Comparison of ENCODE assay signal across 1 cellular context in the genomic region with DNA sequence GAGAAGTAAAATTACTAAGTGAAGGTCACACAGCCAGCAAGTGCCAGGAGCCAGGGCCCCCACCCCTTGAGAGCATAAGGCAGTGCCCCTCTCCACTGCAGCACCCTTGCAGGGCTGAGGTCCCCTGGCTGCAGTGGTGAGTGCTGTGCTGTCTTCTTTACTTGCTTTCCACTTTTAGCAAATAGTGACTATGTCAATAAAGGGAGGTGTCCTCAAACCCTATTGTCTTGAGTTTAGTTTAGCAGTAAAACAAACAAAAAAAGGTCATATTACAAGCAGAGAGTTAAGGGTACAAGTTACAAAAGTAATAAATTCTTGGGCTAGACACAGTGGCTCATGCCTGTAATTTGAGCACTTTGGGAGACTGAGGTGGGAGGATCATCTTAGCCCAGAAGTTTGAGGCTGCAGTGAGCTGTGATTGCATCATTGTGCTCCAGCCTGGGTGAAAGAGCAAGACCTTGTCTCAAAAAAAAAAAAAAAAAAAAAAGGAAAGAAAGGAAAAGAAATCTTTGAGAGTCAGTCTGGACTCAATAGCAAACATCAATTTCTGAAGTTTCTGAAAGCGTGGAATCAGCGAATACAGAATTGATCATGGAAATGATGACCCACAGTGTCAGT.
TF ChIP-seq lines count a peak whose summit lies in the region.

No MANE protein-coding gene starts in this region.

TF ChIP-seq in HepG2, 621 proteins besides CTCF, POLR2A, EP300 and RAD21 (continued from another document):
- no peak for TF ChIP-seq MBNL3 (CRISPR knock-in tag; conservative IDR thresholded peaks at IDR 0.05)
- no peak for TF ChIP-seq CBFB (CRISPR knock-in tag; IDR thresholded peaks at IDR 0.05)
- peak; percentile 100 for TF ChIP-seq SOX5 (CRISPR knock-in tag; IDR thresholded peaks at IDR 0.05; ENCODE audit: borderline replicate concordance)
- TF ChIP-seq CEBPB (IDR thresholded peaks at IDR 0.05; ENCODE audit: borderline replicate concordance, low read depth, low read length), result peak; percentile 54
- no peak for TF ChIP-seq ZNF282 (IDR thresholded peaks at IDR 0.05; ENCODE audit: partially characterized antibody)
- TF ChIP-seq, protein P1, sequence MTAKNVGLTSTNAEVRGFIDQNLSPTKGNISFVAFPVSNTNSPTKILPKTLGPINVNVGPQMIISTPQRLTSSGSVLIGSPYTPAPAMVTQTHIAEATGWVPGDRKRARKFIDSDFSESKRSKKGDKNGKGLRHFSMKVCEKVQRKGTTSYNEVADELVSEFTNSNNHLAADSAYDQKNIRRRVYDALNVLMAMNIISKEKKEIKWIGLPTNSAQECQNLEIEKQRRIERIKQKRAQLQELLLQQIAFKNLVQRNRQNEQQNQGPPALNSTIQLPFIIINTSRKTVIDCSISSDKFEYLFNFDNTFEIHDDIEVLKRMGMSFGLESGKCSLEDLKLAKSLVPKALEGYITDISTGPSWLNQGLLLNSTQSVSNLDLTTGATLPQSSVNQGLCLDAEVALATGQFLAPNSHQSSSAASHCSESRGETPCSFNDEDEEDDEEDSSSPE (CRISPR knock-in tag; IDR thresholded peaks at IDR 0.05), result peak; percentile 14; the same call in 1 of the 2 replicates
- TF ChIP-seq, protein P2, sequence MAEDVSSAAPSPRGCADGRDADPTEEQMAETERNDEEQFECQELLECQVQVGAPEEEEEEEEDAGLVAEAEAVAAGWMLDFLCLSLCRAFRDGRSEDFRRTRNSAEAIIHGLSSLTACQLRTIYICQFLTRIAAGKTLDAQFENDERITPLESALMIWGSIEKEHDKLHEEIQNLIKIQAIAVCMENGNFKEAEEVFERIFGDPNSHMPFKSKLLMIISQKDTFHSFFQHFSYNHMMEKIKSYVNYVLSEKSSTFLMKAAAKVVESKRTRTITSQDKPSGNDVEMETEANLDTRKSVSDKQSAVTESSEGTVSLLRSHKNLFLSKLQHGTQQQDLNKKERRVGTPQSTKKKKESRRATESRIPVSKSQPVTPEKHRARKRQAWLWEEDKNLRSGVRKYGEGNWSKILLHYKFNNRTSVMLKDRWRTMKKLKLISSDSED (CRISPR knock-in tag; IDR thresholded peaks at IDR 0.05), result no peak
- no peak for TF ChIP-seq FLYWCH1 (CRISPR knock-in tag; IDR thresholded peaks at IDR 0.05)
- TF ChIP-seq, protein P3, sequence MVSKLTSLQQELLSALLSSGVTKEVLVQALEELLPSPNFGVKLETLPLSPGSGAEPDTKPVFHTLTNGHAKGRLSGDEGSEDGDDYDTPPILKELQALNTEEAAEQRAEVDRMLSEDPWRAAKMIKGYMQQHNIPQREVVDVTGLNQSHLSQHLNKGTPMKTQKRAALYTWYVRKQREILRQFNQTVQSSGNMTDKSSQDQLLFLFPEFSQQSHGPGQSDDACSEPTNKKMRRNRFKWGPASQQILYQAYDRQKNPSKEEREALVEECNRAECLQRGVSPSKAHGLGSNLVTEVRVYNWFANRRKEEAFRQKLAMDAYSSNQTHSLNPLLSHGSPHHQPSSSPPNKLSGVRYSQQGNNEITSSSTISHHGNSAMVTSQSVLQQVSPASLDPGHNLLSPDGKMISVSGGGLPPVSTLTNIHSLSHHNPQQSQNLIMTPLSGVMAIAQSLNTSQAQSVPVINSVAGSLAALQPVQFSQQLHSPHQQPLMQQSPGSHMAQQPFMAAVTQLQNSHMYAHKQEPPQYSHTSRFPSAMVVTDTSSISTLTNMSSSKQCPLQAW (CRISPR knock-in tag; IDR thresholded peaks at IDR 0.05), result no peak
- TF ChIP-seq PAF1 (CRISPR knock-in tag; IDR thresholded peaks at IDR 0.05), result no peak
- TF ChIP-seq, protein P4, sequence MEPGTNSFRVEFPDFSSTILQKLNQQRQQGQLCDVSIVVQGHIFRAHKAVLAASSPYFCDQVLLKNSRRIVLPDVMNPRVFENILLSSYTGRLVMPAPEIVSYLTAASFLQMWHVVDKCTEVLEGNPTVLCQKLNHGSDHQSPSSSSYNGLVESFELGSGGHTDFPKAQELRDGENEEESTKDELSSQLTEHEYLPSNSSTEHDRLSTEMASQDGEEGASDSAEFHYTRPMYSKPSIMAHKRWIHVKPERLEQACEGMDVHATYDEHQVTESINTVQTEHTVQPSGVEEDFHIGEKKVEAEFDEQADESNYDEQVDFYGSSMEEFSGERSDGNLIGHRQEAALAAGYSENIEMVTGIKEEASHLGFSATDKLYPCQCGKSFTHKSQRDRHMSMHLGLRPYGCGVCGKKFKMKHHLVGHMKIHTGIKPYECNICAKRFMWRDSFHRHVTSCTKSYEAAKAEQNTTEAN (CRISPR knock-in tag; conservative IDR thresholded peaks at IDR 0.05), result no peak
- no peak for TF ChIP-seq KDM5B (CRISPR knock-in tag; IDR thresholded peaks at IDR 0.05; ENCODE audit: borderline replicate concordance)
- no peak for TF ChIP-seq EEA1 (CRISPR knock-in tag; IDR thresholded peaks at IDR 0.05; ENCODE audit: borderline replicate concordance)
- TF ChIP-seq, protein P5, sequence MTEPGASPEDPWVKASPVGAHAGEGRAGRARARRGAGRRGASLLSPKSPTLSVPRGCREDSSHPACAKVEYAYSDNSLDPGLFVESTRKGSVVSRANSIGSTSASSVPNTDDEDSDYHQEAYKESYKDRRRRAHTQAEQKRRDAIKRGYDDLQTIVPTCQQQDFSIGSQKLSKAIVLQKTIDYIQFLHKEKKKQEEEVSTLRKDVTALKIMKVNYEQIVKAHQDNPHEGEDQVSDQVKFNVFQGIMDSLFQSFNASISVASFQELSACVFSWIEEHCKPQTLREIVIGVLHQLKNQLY (CRISPR knock-in tag; IDR thresholded peaks at IDR 0.05), result no peak
- no peak for TF ChIP-seq ZIK1 (CRISPR knock-in tag; IDR thresholded peaks at IDR 0.05; ENCODE audit: borderline replicate concordance, low read depth)
- TF ChIP-seq ZSCAN12 (CRISPR knock-in tag; IDR thresholded peaks at IDR 0.05), result no peak
- TF ChIP-seq, protein P6, sequence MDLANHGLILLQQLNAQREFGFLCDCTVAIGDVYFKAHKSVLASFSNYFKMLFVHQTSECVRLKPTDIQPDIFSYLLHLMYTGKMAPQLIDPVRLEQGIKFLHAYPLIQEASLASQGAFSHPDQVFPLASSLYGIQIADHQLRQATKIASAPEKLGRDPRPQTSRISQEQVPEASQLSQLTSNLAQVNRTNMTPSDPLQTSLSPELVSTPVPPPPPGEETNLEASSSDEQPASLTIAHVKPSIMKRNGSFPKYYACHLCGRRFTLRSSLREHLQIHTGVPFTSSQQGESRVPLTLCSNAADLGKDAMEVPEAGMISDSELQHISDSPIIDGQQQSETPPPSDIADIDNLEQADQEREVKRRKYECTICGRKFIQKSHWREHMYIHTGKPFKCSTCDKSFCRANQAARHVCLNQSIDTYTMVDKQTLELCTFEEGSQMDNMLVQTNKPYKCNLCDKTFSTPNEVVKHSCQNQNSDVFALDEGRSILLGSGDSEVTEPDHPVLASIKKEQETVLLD (CRISPR knock-in tag; IDR thresholded peaks at IDR 0.05; ENCODE audit: low read depth), result no peak
- peak; percentile 97 for TF ChIP-seq SOX13 (IDR thresholded peaks at IDR 0.05)
- peak in 1 of 2 experiments; percentile 100; a peak in 2 of 4 replicates for TF ChIP-seq SOX13 (CRISPR knock-in tag; conservative IDR thresholded peaks at IDR 0.05 in 1 of 2, IDR thresholded peaks at IDR 0.05 in 1 of 2)
- no peak for TF ChIP-seq ZNF230 (CRISPR knock-in tag; IDR thresholded peaks at IDR 0.05)
- no peak for TF ChIP-seq ZNF234 (CRISPR knock-in tag; conservative IDR thresholded peaks at IDR 0.05)
- no peak for TF ChIP-seq POLR2AphosphoS2 (IDR thresholded peaks at IDR 0.05; ENCODE audit: low read depth, low read length)
- no peak for TF ChIP-seq TOE1 (CRISPR knock-in tag; IDR thresholded peaks at IDR 0.05)
- no peak for TF ChIP-seq ZKSCAN1 (IDR thresholded peaks at IDR 0.05; ENCODE audit: low read length)
- no peak for TF ChIP-seq RFXAP (CRISPR knock-in tag; IDR thresholded peaks at IDR 0.05; ENCODE audit: borderline replicate concordance)
- no peak for TF ChIP-seq SUZ12 (IDR thresholded peaks at IDR 0.05; ENCODE audit: low read depth, low read length)
- TF ChIP-seq, protein P7, sequence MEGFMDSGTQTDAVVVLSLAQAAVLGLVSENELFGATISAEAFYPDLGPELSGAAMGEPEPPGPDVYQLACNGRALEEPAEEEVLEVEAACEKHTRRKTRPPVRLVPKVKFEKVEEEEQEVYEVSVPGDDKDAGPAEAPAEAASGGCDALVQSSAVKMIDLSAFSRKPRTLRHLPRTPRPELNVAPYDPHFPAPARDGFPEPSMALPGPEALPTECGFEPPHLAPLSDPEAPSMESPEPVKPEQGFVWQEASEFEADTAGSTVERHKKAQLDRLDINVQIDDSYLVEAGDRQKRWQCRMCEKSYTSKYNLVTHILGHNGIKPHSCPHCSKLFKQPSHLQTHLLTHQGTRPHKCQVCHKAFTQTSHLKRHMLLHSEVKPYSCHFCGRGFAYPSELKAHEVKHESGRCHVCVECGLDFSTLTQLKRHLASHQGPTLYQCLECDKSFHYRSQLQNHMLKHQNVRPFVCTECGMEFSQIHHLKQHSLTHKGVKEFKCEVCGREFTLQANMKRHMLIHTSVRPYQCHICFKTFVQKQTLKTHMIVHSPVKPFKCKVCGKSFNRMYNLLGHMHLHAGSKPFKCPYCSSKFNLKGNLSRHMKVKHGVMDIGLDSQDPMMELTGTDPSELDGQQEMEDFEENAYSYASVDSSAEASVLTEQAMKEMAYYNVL (CRISPR knock-in tag; IDR thresholded peaks at IDR 0.05; ENCODE audit: borderline replicate concordance), result no peak; the same call in 1 of the 2 replicates
- no peak for TF ChIP-seq RFXANK (CRISPR knock-in tag; IDR thresholded peaks at IDR 0.05)
- TF ChIP-seq HNRNPL (IDR thresholded peaks at IDR 0.05; ENCODE audit: low read depth, low read length), result no peak
- TF ChIP-seq, protein P8, sequence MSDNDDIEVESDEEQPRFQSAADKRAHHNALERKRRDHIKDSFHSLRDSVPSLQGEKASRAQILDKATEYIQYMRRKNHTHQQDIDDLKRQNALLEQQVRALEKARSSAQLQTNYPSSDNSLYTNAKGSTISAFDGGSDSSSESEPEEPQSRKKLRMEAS (IDR thresholded peaks at IDR 0.05), result no peak
- no peak for TF ChIP-seq PAWR (CRISPR knock-in tag; IDR thresholded peaks at IDR 0.05; ENCODE audit: borderline replicate concordance)
- TF ChIP-seq KLF13 (CRISPR knock-in tag; IDR thresholded peaks at IDR 0.05), result no peak
- TF ChIP-seq FOXJ3 (CRISPR knock-in tag; IDR thresholded peaks at IDR 0.05; ENCODE audit: borderline replicate concordance), result peak; percentile 91; the same call in 1 of the 2 replicates
- TF ChIP-seq ZNF839 (CRISPR knock-in tag; IDR thresholded peaks at IDR 0.05; ENCODE audit: borderline replicate concordance), result no peak
- TF ChIP-seq, protein P9, sequence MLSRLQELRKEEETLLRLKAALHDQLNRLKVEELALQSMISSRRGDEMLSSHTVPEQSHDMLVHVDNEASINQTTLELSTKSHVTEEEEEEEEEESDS (CRISPR knock-in tag; IDR thresholded peaks at IDR 0.05; ENCODE audit: borderline replicate concordance), result no peak
- TF ChIP-seq, protein P10, sequence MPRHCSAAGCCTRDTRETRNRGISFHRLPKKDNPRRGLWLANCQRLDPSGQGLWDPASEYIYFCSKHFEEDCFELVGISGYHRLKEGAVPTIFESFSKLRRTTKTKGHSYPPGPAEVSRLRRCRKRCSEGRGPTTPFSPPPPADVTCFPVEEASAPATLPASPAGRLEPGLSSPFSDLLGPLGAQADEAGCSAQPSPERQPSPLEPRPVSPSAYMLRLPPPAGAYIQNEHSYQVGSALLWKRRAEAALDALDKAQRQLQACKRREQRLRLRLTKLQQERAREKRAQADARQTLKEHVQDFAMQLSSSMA (CRISPR knock-in tag; IDR thresholded peaks at IDR 0.05), result no peak
- TF ChIP-seq NCOA5 (CRISPR knock-in tag; IDR thresholded peaks at IDR 0.05), result no peak
- no peak for TF ChIP-seq MIER2 (CRISPR knock-in tag; IDR thresholded peaks at IDR 0.05)
- no peak for TF ChIP-seq REL (CRISPR knock-in tag; conservative IDR thresholded peaks at IDR 0.05)
- TF ChIP-seq MYNN (CRISPR knock-in tag; IDR thresholded peaks at IDR 0.05; ENCODE audit: low read depth), result no peak
- TF ChIP-seq NCOA1 (CRISPR knock-in tag; IDR thresholded peaks at IDR 0.05), result no peak
- no peak for TF ChIP-seq CHD4 (IDR thresholded peaks at IDR 0.05; ENCODE audit: borderline replicate concordance, low read length)
